ENCODE assay signal across 8 cellular contexts in genomic region chr16:9047689-9048301, GRCh38. TPM values are rescaled to one million over a fixed set of nuclear protein-coding genes. Genes with fewer than 3 reads are reported as not detected.
A peak's percentile ranks its signal among the peaks of the same experiment; 100 is the strongest.
DNase-seq lines count a peak whose midpoint lies in the region; ATAC-seq and TF ChIP-seq lines count a peak whose summit lies in the region.

No MANE protein-coding gene starts in this region.

- intact Hi-C loops in spleen (cut with DNase I; ENCODE audit: low total_unique reads) = no loop called here

- H3K4me3 Mint-ChIP-seq in T-helper 1 cell treated with Interleukin-12 subunit alpha and Interleukin-12 subunit beta and Interleukin-4 antibody, amounts not matched to agents 30 μg/mL and 1 μg/mL, for 36 hours = no peak overlapping the region

- no peaks in the 10 kb centered on the region for H3K36me3 ChIP-seq in brain microvascular endothelial cell (replicated peaks)
- H3K36me3 ChIP-seq in spleen = no peaks in the 10 kb centered on the region

- in situ Hi-C loops in brain microvascular endothelial cell (cut with HindIII; ENCODE audit: low pct_ligation_motif_present, low sequenced_read_pairs) = no loop called here

- H3K27ac Mint-ChIP-seq in T-helper 1 cell treated with Interleukin-12 subunit alpha and Interleukin-12 subunit beta and Interleukin-4 antibody, amounts not matched to agents 30 μg/mL and 1 μg/mL, for 36 hours = peak overlapping the region; percentile 43

- ATAC-seq in GM21390 (IDR thresholded peaks at IDR 0.05; ENCODE audit: unreplicated experiment) = peak; percentile 70
- no peak for ATAC-seq in GM19467 (IDR thresholded peaks at IDR 0.05; ENCODE audit: unreplicated experiment)

- DNase-seq in CMK (ENCODE audit: low read depth) = peak; percentile 52
- DNase-seq in HuH-7.5 (ENCODE audit: low spot score) = peak; percentile 43
- peak; percentile 99 for DNase-seq in brain microvascular endothelial cell
- DNase-seq in iPS-NIHi7 (ENCODE audit: extremely low spot score) = peak; percentile 83
- peak; percentile 77 for DNase-seq in spleen

- WGBS in spleen, 5 donors = 16 to 22% (median 19%) methylated on average over 7 of the region's 7 CpGs

- H3K9me3 ChIP-seq in spleen = peaks cover 0 to 10% (median 6%) of the 10 kb centered on the region in 8 donors

- H3K9me3 Mint-ChIP-seq in T-helper 1 cell treated with Interleukin-12 subunit alpha and Interleukin-12 subunit beta and Interleukin-4 antibody, amounts not matched to agents 30 μg/mL and 1 μg/mL, for 36 hours = peaks cover 12% of the 10 kb centered on the region

- peaks cover 4% of the 10 kb centered on the region for H3K36me3 Mint-ChIP-seq in T-helper 1 cell treated with Interleukin-12 subunit alpha and Interleukin-12 subunit beta and Interleukin-4 antibody, amounts not matched to agents 30 μg/mL and 1 μg/mL, for 36 hours (ENCODE audit: low read depth)

- TF ChIP-seq POLR2A in spleen (IDR thresholded peaks at IDR 0.05) = no peak

- H3K27ac ChIP-seq in brain microvascular endothelial cell (peak overlapping the region; percentile 85), spleen (peak overlapping the region in 5 of 8 donors; percentile 23 to 70 (median 51))

- peaks cover 0 to 14% (median 10%) of the 10 kb centered on the region in 6 donors for H3K4me1 ChIP-seq in spleen

- TF ChIP-seq CTCF in brain microvascular endothelial cell (IDR thresholded peaks at IDR 0.05; ENCODE audit: low read depth, low read length, missing control alignments) (no peak), spleen (IDR thresholded peaks at IDR 0.05 in 8 of 11, conservative IDR thresholded peaks at IDR 0.05 in 3 of 11) (no peak)

- H3K27me3 Mint-ChIP-seq in T-helper 1 cell treated with Interleukin-12 subunit alpha and Interleukin-12 subunit beta and Interleukin-4 antibody, amounts not matched to agents 30 μg/mL and 1 μg/mL, for 36 hours (ENCODE audit: low read depth) = no peaks in the 10 kb centered on the region

- peaks cover 24% of the 10 kb centered on the region for H3K4me1 Mint-ChIP-seq in T-helper 1 cell treated with Interleukin-12 subunit alpha and Interleukin-12 subunit beta and Interleukin-4 antibody, amounts not matched to agents 30 μg/mL and 1 μg/mL, for 36 hours (ENCODE audit: low read depth)

- H3K4me3 ChIP-seq in brain microvascular endothelial cell (ENCODE audit: low read depth, low read length) (no peak overlapping the region), spleen (no peak overlapping the region)

- H3K27me3 ChIP-seq in brain microvascular endothelial cell (replicated peaks) (no peaks in the 10 kb centered on the region), spleen (replicated peaks in 1 of 7) (peaks cover 0 to 11% (median 0%) of the 10 kb centered on the region in 7 donors)

RNA-seq across cellular contexts. Expression of gene HAPSTR1, which starts 43.6 kb away (rescaled TPM):
- 10 to 100 TPM; 60.0 to 84.1 (median 76.3) TPM for total RNA-seq in spleen
- polyA plus RNA-seq in spleen = 10 to 100 TPM in 1 of 3 donors, 1 to 10 TPM in 2; 7.3 to 15.0 (median 8.4) TPM

Comparison
In these comparisons a context has a peak if more than half of its experiments do, and no peak if none do; other contexts are left out.
1. DNase-seq: peak in every context shown above with its lines; median percentile 99 in brain microvascular endothelial cell; 83 in iPS-NIHi7; 77 in spleen; 52 in CMK; 43 in HuH-7.5.